19 cellular contexts compared by ENCODE assay signal in genomic region chr13:54486421-54487166, GRCh38.
"Had no signal": no experiment of that assay in that cellular context is flagged by ENCODE, and none has a peak within 500 bp of the region (broad histone marks: within the 10 kb centered on the region; RNA-seq: fewer than 3 reads in every experiment).

No MANE protein-coding gene starts in this region.

- H3K4me3 ChIP-seq: dorsolateral prefrontal cortex, esophagus squamous epithelium, gastroesophageal sphincter, right atrium auricular region, sigmoid colon, skin epidermis had no signal

- H3K27me3 Mint-ChIP-seq: type B pancreatic cell had no signal

- H3K4me3 Mint-ChIP-seq: mesothelial cell of epicardium, natural killer cell, neural crest cell, type B pancreatic cell had no signal

- H3K27ac Mint-ChIP-seq: mesothelial cell of epicardium, natural killer cell, type B pancreatic cell had no signal

- H3K36me3 ChIP-seq: esophagus squamous epithelium, gastroesophageal sphincter, right atrium auricular region, sigmoid colon had no signal

- ATAC-seq: gastroesophageal sphincter, left lobe of liver, natural killer cell had no signal

- H3K9me3 ChIP-seq: esophagus squamous epithelium, gastroesophageal sphincter, sigmoid colon had no signal

- H3K27me3 ChIP-seq: dorsolateral prefrontal cortex, esophagus squamous epithelium, gastroesophageal sphincter, right atrium auricular region, sigmoid colon had no signal

- H3K4me1 Mint-ChIP-seq: mesothelial cell of epicardium, natural killer cell, neural crest cell had no signal

- H3K36me3 Mint-ChIP-seq: mesothelial cell of epicardium, type B pancreatic cell had no signal

- H3K27ac ChIP-seq: dorsolateral prefrontal cortex, epithelial cell of prostate, esophagus squamous epithelium, gastroesophageal sphincter, right atrium auricular region, sigmoid colon, skin epidermis had no signal

- DNase-seq: cortex of kidney; dorsolateral prefrontal cortex; effector CD8-positive, alpha-beta T cell; esophagus squamous epithelium; foreskin fibroblast; glutamatergic neuron; islet precursor cell; natural killer cell; sigmoid colon; stimulated activated CD4-positive, alpha-beta T cell treated with anti-CD3 and anti-CD28 coated beads, Interleukin-12 subunit alpha, Interleukin-12 subunit beta, amount 100 ng/mL, for 4 hours; stimulated activated naive CD4-positive, alpha-beta T cell treated with Interleukin-2 at 50 U/mL for 16 hours had no signal

- H3K4me1 ChIP-seq: esophagus squamous epithelium, gastroesophageal sphincter, right atrium auricular region, sigmoid colon had no signal
